Comparison of ENCODE assay signal across 8 cellular contexts in genomic region chr9:89318123-89319014, GRCh38. TPM values are rescaled to one million over a fixed set of nuclear protein-coding genes. Genes with fewer than 3 reads are reported as not detected.
DNase-seq lines count a peak whose midpoint lies in the region; TF ChIP-seq lines count a peak whose summit lies in the region.

Gene SECISBP2, plus strand, starts transcription at chr9:89318500. Its CDS starts 77 bp downstream, at chr9:89318577.

- H3K27ac ChIP-seq in MM.1S (ENCODE audit: low read length) (peak within 1 kb of the TSS; percentile 98), neural cell (ENCODE audit: low read length) (peak within 1 kb of the TSS; percentile 93), stomach (peak within 1 kb of the TSS; percentile 98 to 100 (median 100))

- peaks cover 5% of the 10 kb centered on the region; the same call in 1 of the 2 replicates for H4K20me1 ChIP-seq in MM.1S (ENCODE audit: insufficient read depth, low read length)
- H4K20me1 ChIP-seq in neural cell (ENCODE audit: insufficient read depth): no peaks in the 10 kb centered on the region

- H3K79me2 ChIP-seq in MM.1S (ENCODE audit: low read length) (peaks cover 82% of the 10 kb centered on the region), neural cell (replicated peaks; ENCODE audit: insufficient read depth, low read length) (peaks cover 80% of the 10 kb centered on the region)

- H3K4me2 ChIP-seq in MM.1S (ENCODE audit: low read depth, low read length): peak within 1 kb of the TSS; percentile 78
- peak within 1 kb of the TSS; percentile 95 for H3K4me2 ChIP-seq in neural cell (ENCODE audit: low read length)

- 0% methylated on average over 22 to 91 of the region's 91 CpGs for WGBS in stomach, 5 donors

- H3K4me3 ChIP-seq in MM.1S (ENCODE audit: low read length) (peak within 1 kb of the TSS; percentile 85), neural cell (ENCODE audit: low read length) (peak within 1 kb of the TSS; percentile 79), stomach (peak within 1 kb of the TSS; percentile 57 to 84 (median 62))

- DNase-seq in GF-D8 (lab: John Stamatoyannopoulos, UW) (peak; percentile 95), HCEC 1CT (peak; percentile 96), MM.1S (peak; percentile 95), SIG-M5 (lab: John Stamatoyannopoulos, UW) (peak; percentile 76), activated gamma-delta T cell (lab: John Stamatoyannopoulos, UW) (peak; percentile 96), fibroblast of the conjunctiva (ENCODE audit: low read depth) (peak; percentile 97), stomach (peak; percentile 96)

- TF ChIP-seq EP300 in neural cell (conservative IDR thresholded peaks at IDR 0.05; ENCODE audit: poor library complexity, severe bottlenecking): peak; percentile 91
- TF ChIP-seq EP300 in stomach (IDR thresholded peaks at IDR 0.05): no peak

- H3K27me3 ChIP-seq in MM.1S (replicated peaks; ENCODE audit: insufficient read depth, low read length) (no peaks in the 10 kb centered on the region), neural cell (ENCODE audit: insufficient read depth, low read depth, low read length) (no peaks in the 10 kb centered on the region), stomach (no peaks in the 10 kb centered on the region)

- intact Hi-C loops in stomach (cut with DNase I; ENCODE audit: low total_unique reads): no loop called here

- H3K9me3 ChIP-seq in MM.1S (replicated peaks; ENCODE audit: insufficient read depth, low read length): no peaks in the 10 kb centered on the region
- H3K9me3 ChIP-seq in neural cell (ENCODE audit: low read length): no peaks in the 10 kb centered on the region
- no peaks in the 10 kb centered on the region for H3K9me3 ChIP-seq in stomach

- H3F3A ChIP-seq in MM.1S (ENCODE audit: insufficient read depth, low read length) (peaks cover 55% of the 10 kb centered on the region), neural cell (ENCODE audit: insufficient read depth, low read length, poor library complexity, severe bottlenecking) (no peaks in the 10 kb centered on the region)

- peak in 1 of 4 donors; percentile 89 for TF ChIP-seq POLR2A in stomach (IDR thresholded peaks at IDR 0.05)

- H3K4me1 ChIP-seq in MM.1S (ENCODE audit: low read length) (peaks cover 41% of the 10 kb centered on the region), stomach (peaks cover 23 to 60% (median 39%) of the 10 kb centered on the region in 4 donors)

- no peaks in the 10 kb centered on the region for H3K9me2 ChIP-seq in MM.1S (replicated peaks; ENCODE audit: insufficient read depth, low read length)
- no peaks in the 10 kb centered on the region for H3K9me2 ChIP-seq in neural cell (ENCODE audit: insufficient read depth, low read length)

- peak; percentile 77; the same call in 1 of the 2 replicates for TF ChIP-seq CTCF in MM.1S (IDR thresholded peaks at IDR 0.05; ENCODE audit: low read length)
- peak; percentile 94 for TF ChIP-seq CTCF in neural cell (IDR thresholded peaks at IDR 0.05; ENCODE audit: poor library complexity, severe bottlenecking)
- peak in 4 of 7 experiments; percentile 65 to 79 (median 74) for TF ChIP-seq CTCF in stomach (IDR thresholded peaks at IDR 0.05)

- peak within 1 kb of the TSS; percentile 58 for H2AFZ ChIP-seq in MM.1S (ENCODE audit: low read length)
- H2AFZ ChIP-seq in neural cell (ENCODE audit: low read depth, low read length): peak within 1 kb of the TSS; percentile 66

- peaks cover 11% of the 10 kb centered on the region; the same call in 1 of the 2 replicates for H3K36me3 ChIP-seq in MM.1S (replicated peaks; ENCODE audit: insufficient read depth, low read length)
- H3K36me3 ChIP-seq in neural cell (ENCODE audit: insufficient read depth, low read length): peaks cover 9% of the 10 kb centered on the region
- peaks cover 0 to 22% (median 6%) of the 10 kb centered on the region in 4 donors for H3K36me3 ChIP-seq in stomach

- TF ChIP-seq RAD21 in neural cell (conservative IDR thresholded peaks at IDR 0.05): peak; percentile 75

- H3K9ac ChIP-seq in MM.1S (ENCODE audit: low read length) (peak within 1 kb of the TSS; percentile 96), neural cell (ENCODE audit: low read length) (peak within 1 kb of the TSS; percentile 95)

TF ChIP-seq in neural cell, 6 proteins besides CTCF, POLR2A, EP300 and RAD21:
- TF ChIP-seq EZH2 (IDR thresholded peaks at IDR 0.05; ENCODE audit: borderline replicate concordance, insufficient read depth, low read length, poor library complexity, severe bottlenecking) (no peak), REST (IDR thresholded peaks at IDR 0.05; ENCODE audit: borderline replicate concordance) (peak; percentile 86), MXI1 (conservative IDR thresholded peaks at IDR 0.05; ENCODE audit: poor library complexity, severe bottlenecking) (peak; percentile 99), SMC3 (conservative IDR thresholded peaks at IDR 0.05; ENCODE audit: poor library complexity) (peak; percentile 82), POLR2AphosphoS5 (IDR thresholded peaks at IDR 0.05) (peak; percentile 94), TAF1 (IDR thresholded peaks at IDR 0.05; ENCODE audit: low read depth) (peak; percentile 72)

RNA-seq across cellular contexts. Expression of gene SECISBP2, which starts in this region (rescaled TPM):
- 116 and 121 TPM in 2 replicates for polyA plus RNA-seq in neural cell
- polyA minus RNA-seq in neural cell: 125 and 141 TPM in 2 replicates
- 100 to 1,000 TPM in 2 of 5 donors, 10 to 100 TPM in 3; 56.8 to 136 (median 86.6) TPM for total RNA-seq in stomach
- polyA plus RNA-seq in stomach: 10 to 100 TPM; 18.1 to 19.6 (median 18.5) TPM

Comparison
In these comparisons a context has a peak if more than half of its experiments do, and no peak if none do; other contexts are left out.
1. Peak in every context shown above with its lines: DNase-seq, H3K4me3 ChIP-seq and H3K27ac ChIP-seq.